Comparison of ENCODE assay signal across 15 cellular contexts in genomic region chr15:99721104-99721778, GRCh38. TPM values are rescaled to one million over a fixed set of nuclear protein-coding genes. Genes with fewer than 3 reads are reported as not detected.
DNase-seq lines count a peak whose midpoint lies in the region; ATAC-seq and TF ChIP-seq lines count a peak whose summit lies in the region.
"Had no signal": no experiment of that assay in that cellular context is flagged by ENCODE, and none has a peak within 500 bp of the region (broad histone marks: within the 10 kb centered on the region; RNA-seq: fewer than 3 reads in every experiment).

No MANE protein-coding gene starts in this region.

- H3K4me3 Mint-ChIP-seq in CD8-positive, alpha-beta memory T cell = peak overlapping the region in 5 of 7 donors; percentile 5 to 69 (median 48)
- peak overlapping the region; percentile 51 to 77 (median 69) for H3K4me3 Mint-ChIP-seq in naive thymus-derived CD8-positive, alpha-beta T cell
- H3K4me3 Mint-ChIP-seq: nephron had no signal

- H3K36me3 ChIP-seq in CD8-positive, alpha-beta memory T cell (ENCODE audit: insufficient read depth, low read length) = no peaks in the 10 kb centered on the region
- H3K36me3 ChIP-seq in KOPT-K1 (ENCODE audit: insufficient read depth, low read length) (peaks cover 10% of the 10 kb centered on the region; the same call in 1 of the 2 replicates), body of pancreas (replicated peaks in 1 of 2; ENCODE audit: insufficient read depth in 1 of 2, low read depth in 2 of 2) (no peaks in the 10 kb centered on the region)

- CTCF ChIA-PET in CD8-positive, alpha-beta memory T cell (lab: Charles Lee) = no interaction called here

- intact Hi-C loops in body of pancreas (cut with DNase I) (no loop called here), lower leg skin (cut with DNase I; ENCODE audit: low total_unique reads) (no loop called here)

- peak; percentile 66 for ATAC-seq in body of pancreas
- ATAC-seq in naive thymus-derived CD8-positive, alpha-beta T cell = peak; percentile 42 to 52
- ATAC-seq: gastroesophageal sphincter had no signal

- no peaks in the 10 kb centered on the region for H3K27me3 ChIP-seq in CD8-positive, alpha-beta memory T cell (ENCODE audit: insufficient read depth, low read length, poor library complexity, severe bottlenecking)
- H3K27me3 ChIP-seq in body of pancreas = no peaks in the 10 kb centered on the region
- H3K27me3 ChIP-seq: gastroesophageal sphincter, spleen, tibial artery had no signal

- WGBS in body of pancreas, 2 donors = 55 to 62% methylated on average over 3 of the region's 3 CpGs
- WGBS in lower leg skin, 2 donors = 67 to 78% methylated on average over 3 of the region's 3 CpGs

- no peak overlapping the region for H3K27ac ChIP-seq in CD8-positive, alpha-beta memory T cell (ENCODE audit: low read depth, low read length)
- H3K27ac ChIP-seq in KOPT-K1 (ENCODE audit: low read depth, low read length, poor library complexity, severe bottlenecking) (peak overlapping the region; percentile 66), body of pancreas (peak overlapping the region in 3 of 4 donors; percentile 2 to 17 (median 13))
- H3K27ac ChIP-seq: gastroesophageal sphincter, SK-N-MC, tibial artery had no signal

- TF ChIP-seq POLR2A in body of pancreas (IDR thresholded peaks at IDR 0.05) (no peak), lower leg skin (IDR thresholded peaks at IDR 0.05) (no peak)

- DNase-seq in CD8-positive, alpha-beta memory T cell = no peak
- DNase-seq in body of pancreas (peak in 2 of 4 donors; percentile 47 to 49), foreskin fibroblast (no peak), lower leg skin (ENCODE audit: low spot score in 2 of 2) (no peak), SIG-M5 (lab: John Stamatoyannopoulos, UW) (no peak)
- DNase-seq in naive thymus-derived CD8-positive, alpha-beta T cell = no peak
- DNase-seq: activated CD4-positive, alpha-beta T cell treated with anti-CD3 and anti-CD28 coated beads for 4 hours; amygdala; NCI-H1105 treated with DMSO at 0.1 percent for 48 hours; spleen; tibial artery had no signal

- no peaks in the 10 kb centered on the region for H3K9me3 ChIP-seq in CD8-positive, alpha-beta memory T cell (ENCODE audit: low read length)
- H3K9me3 ChIP-seq in KOPT-K1 (ENCODE audit: insufficient read depth, low read length, poor library complexity, severe bottlenecking) = no peaks in the 10 kb centered on the region
- no peaks in the 10 kb centered on the region for H3K9me3 ChIP-seq in body of pancreas
- H3K9me3 ChIP-seq: gastroesophageal sphincter, spleen, tibial artery had no signal

- TF ChIP-seq CTCF in body of pancreas (IDR thresholded peaks at IDR 0.05) (no peak), foreskin fibroblast (IDR thresholded peaks at IDR 0.05; ENCODE audit: low read depth, low read length) (no peak), lower leg skin (IDR thresholded peaks at IDR 0.05) (no peak)

- H3K9me3 Mint-ChIP-seq in CD8-positive, alpha-beta memory T cell = no peaks in the 10 kb centered on the region
- H3K9me3 Mint-ChIP-seq in naive thymus-derived CD8-positive, alpha-beta T cell = no peaks in the 10 kb centered on the region

- no peaks in the 10 kb centered on the region for H3K27me3 Mint-ChIP-seq in CD8-positive, alpha-beta memory T cell
- H3K27me3 Mint-ChIP-seq in naive thymus-derived CD8-positive, alpha-beta T cell = no peaks in the 10 kb centered on the region

- H3K4me1 ChIP-seq in CD8-positive, alpha-beta memory T cell (ENCODE audit: insufficient read depth, low read length) = peaks cover 25% of the 10 kb centered on the region
- H3K4me1 ChIP-seq in body of pancreas = peaks cover 11% of the 10 kb centered on the region

- H3K36me3 Mint-ChIP-seq in CD8-positive, alpha-beta memory T cell = peaks cover 0 to 1% (median 1%) of the 10 kb centered on the region in 3 donors
- peaks cover 0 to 8% (median 0%) of the 10 kb centered on the region in 3 donors for H3K36me3 Mint-ChIP-seq in naive thymus-derived CD8-positive, alpha-beta T cell

- no peak overlapping the region for H3K4me3 ChIP-seq in CD8-positive, alpha-beta memory T cell (ENCODE audit: low read length)
- H3K4me3 ChIP-seq in body of pancreas (no peak overlapping the region), foreskin fibroblast (ENCODE audit: low read depth in 1 of 2, low read length in 2 of 2) (no peak overlapping the region), lower leg skin (ENCODE audit: low read depth, poor library complexity, severe bottlenecking) (no peak overlapping the region)
- H3K4me3 ChIP-seq: gastroesophageal sphincter, SK-N-MC, spleen, tibial artery had no signal

- POLR2A ChIA-PET in CD8-positive, alpha-beta memory T cell (lab: Charles Lee) = interaction anchor here (1.0 kb wide), 1 partner anchor 12 kb away, joined by 3 read pairs; the partner anchor contains the start of gene LYSMD4
- POLR2A ChIA-PET in naive thymus-derived CD8-positive, alpha-beta T cell (lab: Charles Lee) = interaction anchor here (1.3 to 1.5 kb wide), 2 partner anchors 12 to 14 kb away, joined by 3 to 5 read pairs; partner anchors contain the start of gene LYSMD4

- H3K27ac Mint-ChIP-seq in CD8-positive, alpha-beta memory T cell = peak overlapping the region in 4 of 8 donors; percentile 7 to 83 (median 46)
- H3K27ac Mint-ChIP-seq in naive thymus-derived CD8-positive, alpha-beta T cell = peak overlapping the region in 9 of 10 donors; percentile 15 to 85 (median 66)

- H3K4me1 Mint-ChIP-seq in CD8-positive, alpha-beta memory T cell = peaks cover 19 to 23% (median 22%) of the 10 kb centered on the region in 3 donors
- H3K4me1 Mint-ChIP-seq in naive thymus-derived CD8-positive, alpha-beta T cell = peaks cover 17 to 32% (median 30%) of the 10 kb centered on the region in 4 donors

RNA-seq across cellular contexts. Expression of gene LYSMD4, which starts 12.0 kb away (rescaled TPM):
- 1 to 10 TPM; 7.9 to 8.4 TPM for total RNA-seq in CD8-positive, alpha-beta memory T cell
- 6.5 TPM for polyA plus RNA-seq in CD8-positive, alpha-beta memory T cell
- 10 to 100 TPM in 1 of 2 donors, under 1 TPM in 1; 0.66 to 12.5 TPM for total RNA-seq in body of pancreas
- 10 to 100 TPM; 14.5 to 17.4 TPM for total RNA-seq in naive thymus-derived CD8-positive, alpha-beta T cell
- polyA plus RNA-seq in naive thymus-derived CD8-positive, alpha-beta T cell = 1 to 10 TPM; 2.4 to 5.2 (median 3.8) TPM
- total RNA-seq in lower leg skin = 10 to 100 TPM; 18.3 to 34.8 (median 32.2) TPM
